Comparison of ENCODE assay signal across 11 cellular contexts in the genomic region with DNA sequence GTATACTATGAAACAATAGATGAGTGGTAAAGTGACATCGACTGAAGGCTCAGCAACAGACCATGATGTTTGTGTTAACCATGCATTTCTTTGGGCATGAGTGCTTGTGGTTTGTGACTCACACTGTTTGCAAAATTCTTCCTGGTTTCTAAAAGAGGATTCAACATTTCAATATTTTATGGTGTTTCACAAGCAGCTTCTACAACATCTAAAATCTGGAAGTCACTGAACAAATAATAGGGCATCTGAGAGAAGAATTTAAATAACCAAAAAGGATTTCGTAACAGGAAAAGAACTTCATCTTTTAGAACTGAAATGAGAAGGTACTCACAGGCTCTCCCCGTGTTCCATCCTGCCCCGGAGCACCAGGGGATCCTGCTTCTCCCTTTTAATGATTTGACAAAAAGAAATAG.
DNase-seq lines count a peak whose midpoint lies in the region; ATAC-seq and TF ChIP-seq lines count a peak whose summit lies in the region.
"Had no signal": no experiment of that assay in that cellular context is flagged by ENCODE, and none has a peak within 500 bp of the region (broad histone marks: within the 10 kb centered on the region; RNA-seq: fewer than 3 reads in every experiment).

No MANE protein-coding gene starts in this region.

- H3K4me1 ChIP-seq in ascending aorta (peaks cover 0 to 9% of the 10 kb centered on the region in 2 donors), lower lobe of right lung (no peaks in the 10 kb centered on the region)

- H3K27ac ChIP-seq in ascending aorta (peak overlapping the region; percentile 0 to 58), lower lobe of right lung (no peak overlapping the region)

- H3K9me3 ChIP-seq in ascending aorta (no peaks in the 10 kb centered on the region), lower lobe of right lung (no peaks in the 10 kb centered on the region)

- no peak for TF ChIP-seq CTCF in ascending aorta (IDR thresholded peaks at IDR 0.05)
- no peak for TF ChIP-seq CTCF in lower lobe of right lung (IDR thresholded peaks at IDR 0.05)

- DNase-seq in Caki2 (ENCODE audit: low read depth) (peak; percentile 88), M059J (ENCODE audit: low read depth) (peak; percentile 99), ascending aorta (ENCODE audit: low spot score in 2 of 2) (no peak), lower lobe of right lung (no peak), H7 (no peak), NCI-H1092 treated with DMSO at 0.1 percent for 48 hours (lab: John Stamatoyannopoulos, UW) (no peak)
- DNase-seq: activated CD4-positive, CD25-positive, alpha-beta regulatory T cell treated with anti-CD3 and anti-CD28 coated beads, Interleukin-2, amount 50 U/mL, for 72 hours; aorta; NCI-H2029 had no signal

- in situ Hi-C loops in Caki2 (cut with HindIII; ENCODE audit: low pct_unique_long_range_greater_than_20kb, low sequenced_read_pairs): no loop called here

- ATAC-seq in lower lobe of right lung: peak; percentile 74 to 78
- ATAC-seq in HG03097 (IDR thresholded peaks at IDR 0.05; ENCODE audit: low FRiP score, unreplicated experiment): no peak
- no peak for ATAC-seq in HG03135 (IDR thresholded peaks at IDR 0.05; ENCODE audit: unreplicated experiment)

- no peak overlapping the region for H3K4me3 ChIP-seq in ascending aorta
- H3K4me3 ChIP-seq in lower lobe of right lung: no peak overlapping the region
- H3K4me3 ChIP-seq in H7 (ENCODE audit: insufficient read depth, low read depth, low read length): no peak overlapping the region

- H3K27me3 ChIP-seq in ascending aorta (no peaks in the 10 kb centered on the region), lower lobe of right lung (ENCODE audit: low read depth) (no peaks in the 10 kb centered on the region), H7 (ENCODE audit: control insufficient read depth, insufficient read depth, low read length) (no peaks in the 10 kb centered on the region)

- no peaks in the 10 kb centered on the region for H3K36me3 ChIP-seq in ascending aorta
- no peaks in the 10 kb centered on the region for H3K36me3 ChIP-seq in lower lobe of right lung
- H3K36me3 ChIP-seq in H7 (replicated peaks; ENCODE audit: control insufficient read depth, insufficient read depth, low read length): no peaks in the 10 kb centered on the region

- intact Hi-C loops in ascending aorta (cut with DNase I) (no loop called here), lower lobe of right lung (cut with DNase I) (no loop called here)

Comparison
In these comparisons a context has a peak if more than half of its experiments do, and no peak if none do; other contexts are left out.
1. DNase-seq: peak in Caki2 (single experiment) and M059J (single experiment); none in ascending aorta (0 of 2), lower lobe of right lung (single experiment), H7 (single experiment) and NCI-H1092 treated with DMSO at 0.1 percent for 48 hours (single experiment).
2. ATAC-seq: peak in lower lobe of right lung (2 of 2); none in HG03097 (single experiment) and HG03135 (single experiment).